In genomic region chr11:92386577-92386976, GRCh38 we compare ENCODE assay signal across 25 cellular contexts.
DNase-seq lines count a peak whose midpoint lies in the region; TF ChIP-seq lines count a peak whose summit lies in the region.
"Had no signal": no experiment of that assay in that cellular context is flagged by ENCODE, and none has a peak within 500 bp of the region (broad histone marks: within the 10 kb centered on the region; RNA-seq: fewer than 3 reads in every experiment).

No MANE protein-coding gene starts in this region.

- no peak overlapping the region for H4K8ac ChIP-seq in mesendoderm (ENCODE audit: low read depth, low read length)

- H3K27ac Mint-ChIP-seq in brain, result peak overlapping the region in 3 of 5 experiments; percentile 1 to 80 (median 44)
- H3K27ac Mint-ChIP-seq in activated naive CD4-positive, alpha-beta T cell treated with anti-CD3 and anti-CD28 coated beads, Interleukin-2, amount 10 ng/mL, durations not matched to agents 7 days and 5 days, result no peak overlapping the region
- H3K27ac Mint-ChIP-seq: CD14-positive monocyte; CD4-positive, CD25-positive, alpha-beta regulatory T cell; CD8-positive, alpha-beta memory T cell had no signal

- no peak overlapping the region for H3K4ac ChIP-seq in mesendoderm (ENCODE audit: low read depth, low read length)

- H3K79me1 ChIP-seq in mesendoderm (ENCODE audit: low read length), result peaks cover 3% of the 10 kb centered on the region

- no peak overlapping the region for H3K9ac ChIP-seq in neural cell (ENCODE audit: low read length)
- no peak overlapping the region for H3K9ac ChIP-seq in mesendoderm (ENCODE audit: low read length)
- H3K9ac ChIP-seq: BLaER1 had no signal

- TF ChIP-seq POLR2A in sigmoid colon (IDR thresholded peaks at IDR 0.05), result no peak

- H3K27ac ChIP-seq in HEK293 (ENCODE audit: extremely low read depth, low read depth, low read length) (no peak overlapping the region), neural cell (ENCODE audit: low read length) (peak overlapping the region; percentile 63), sigmoid colon (no peak overlapping the region), mesendoderm (ENCODE audit: low read depth, low read length) (no peak overlapping the region)
- H3K27ac ChIP-seq: BLaER1 had no signal

- WGBS in sigmoid colon, 2 donors, result 84 to 85% methylated on average over 5 of the region's 5 CpGs
- no CpG with 5 or more reads among the region's 5 CpGs for WGBS in mesendoderm (ENCODE audit: extremely low coverage, insufficient coverage, low lambda C conversion rate)

- peaks cover 0 to 3% (median 0%) of the 10 kb centered on the region in 5 experiments for H3K9me3 Mint-ChIP-seq in brain
- H3K9me3 Mint-ChIP-seq in activated naive CD4-positive, alpha-beta T cell treated with anti-CD3 and anti-CD28 coated beads, Interleukin-2, amount 10 ng/mL, durations not matched to agents 7 days and 5 days, result no peaks in the 10 kb centered on the region

- H3K56ac ChIP-seq in mesendoderm (ENCODE audit: low read length), result no peak overlapping the region

- TF ChIP-seq EP300 in neural cell (conservative IDR thresholded peaks at IDR 0.05; ENCODE audit: poor library complexity, severe bottlenecking) (no peak), sigmoid colon (IDR thresholded peaks at IDR 0.05) (no peak)

- H3K4me1 Mint-ChIP-seq in brain, result peaks cover 91% of the 10 kb centered on the region
- no peaks in the 10 kb centered on the region for H3K4me1 Mint-ChIP-seq in activated naive CD4-positive, alpha-beta T cell treated with anti-CD3 and anti-CD28 coated beads, Interleukin-2, amount 10 ng/mL, durations not matched to agents 7 days and 5 days
- H3K4me1 Mint-ChIP-seq: CD14-positive monocyte; CD4-positive, alpha-beta memory T cell; CD4-positive, CD25-positive, alpha-beta regulatory T cell; CD8-positive, alpha-beta memory T cell had no signal

- no peaks in the 10 kb centered on the region for H3K36me3 Mint-ChIP-seq in brain
- no peaks in the 10 kb centered on the region for H3K36me3 Mint-ChIP-seq in activated naive CD4-positive, alpha-beta T cell treated with anti-CD3 and anti-CD28 coated beads, Interleukin-2, amount 10 ng/mL, durations not matched to agents 7 days and 5 days
- H3K36me3 Mint-ChIP-seq: CD14-positive monocyte; CD4-positive, alpha-beta memory T cell; CD4-positive, CD25-positive, alpha-beta regulatory T cell; CD8-positive, alpha-beta memory T cell had no signal

- H2AFZ ChIP-seq in neural cell (ENCODE audit: low read depth, low read length), result no peak overlapping the region

- intact Hi-C loops in sigmoid colon (cut with DNase I), result no loop called here

- no peak overlapping the region for H3K18ac ChIP-seq in mesendoderm (ENCODE audit: low read length)

- peaks cover 3% of the 10 kb centered on the region for H3K27me3 Mint-ChIP-seq in brain
- H3K27me3 Mint-ChIP-seq in activated naive CD4-positive, alpha-beta T cell treated with anti-CD3 and anti-CD28 coated beads, Interleukin-2, amount 10 ng/mL, durations not matched to agents 7 days and 5 days, result no peaks in the 10 kb centered on the region
- H3K27me3 Mint-ChIP-seq: CD4-positive, alpha-beta memory T cell; CD4-positive, CD25-positive, alpha-beta regulatory T cell had no signal

- H3K4me2 ChIP-seq in neural cell (ENCODE audit: low read length) (no peak overlapping the region), mesendoderm (ENCODE audit: low read length) (no peak overlapping the region)
- H3K4me2 ChIP-seq: BLaER1 had no signal

- no peak overlapping the region for H3K4me3 Mint-ChIP-seq in brain
- no peak overlapping the region for H3K4me3 Mint-ChIP-seq in activated naive CD4-positive, alpha-beta T cell treated with anti-CD3 and anti-CD28 coated beads, Interleukin-2, amount 10 ng/mL, durations not matched to agents 7 days and 5 days
- H3K4me3 Mint-ChIP-seq: CD14-positive monocyte; CD4-positive, alpha-beta memory T cell; CD4-positive, CD25-positive, alpha-beta regulatory T cell; CD8-positive, alpha-beta memory T cell had no signal

- no peaks in the 10 kb centered on the region for H3K9me2 ChIP-seq in neural cell (ENCODE audit: insufficient read depth, low read length)

- H3K36me3 ChIP-seq in HEK293 (ENCODE audit: control insufficient read depth in 2 of 2, insufficient read depth in 1 of 2, low read length in 2 of 2), result no peaks in the 10 kb centered on the region
- no peaks in the 10 kb centered on the region for H3K36me3 ChIP-seq in neural cell (ENCODE audit: insufficient read depth, low read length)
- no peaks in the 10 kb centered on the region for H3K36me3 ChIP-seq in sigmoid colon
- no peaks in the 10 kb centered on the region for H3K36me3 ChIP-seq in mesendoderm (ENCODE audit: control insufficient read depth, insufficient read depth, low read length)
- H3K36me3 ChIP-seq: BE2C, BLaER1 had no signal

- H4K5ac ChIP-seq in mesendoderm (ENCODE audit: low read length), result no peak overlapping the region

- H2AK5ac ChIP-seq in mesendoderm (ENCODE audit: low read length), result no peak overlapping the region

- no peak overlapping the region for H3K23ac ChIP-seq in mesendoderm (ENCODE audit: low read length)

- TF ChIP-seq CTCF in HEK293 (tag by site-specific recombination; IDR thresholded peaks at IDR 0.05), result no peak
- no peak for TF ChIP-seq CTCF in brain (conservative IDR thresholded peaks at IDR 0.05)
- TF ChIP-seq CTCF in neural cell (IDR thresholded peaks at IDR 0.05; ENCODE audit: poor library complexity, severe bottlenecking), result no peak
- no peak for TF ChIP-seq CTCF in sigmoid colon (IDR thresholded peaks at IDR 0.05)

- H4K20me1 ChIP-seq in neural cell (ENCODE audit: insufficient read depth), result no peaks in the 10 kb centered on the region
- H4K20me1 ChIP-seq: BLaER1 had no signal

- H2BK120ac ChIP-seq in mesendoderm (ENCODE audit: low read depth, low read length), result no peak overlapping the region

- H3K4me3 ChIP-seq in HEK293 (ENCODE audit: low read depth, low read length), result no peak overlapping the region
- peak overlapping the region; percentile 22 for H3K4me3 ChIP-seq in neural cell (ENCODE audit: low read length)
- no peak overlapping the region for H3K4me3 ChIP-seq in sigmoid colon
- H3K4me3 ChIP-seq in mesendoderm (ENCODE audit: low read length), result no peak overlapping the region
- H3K4me3 ChIP-seq: BLaER1, GM12878 had no signal

- H3K4me1 ChIP-seq in HEK293 (ENCODE audit: control insufficient read depth, insufficient read depth, low read length) (peaks cover 10% of the 10 kb centered on the region), sigmoid colon (no peaks in the 10 kb centered on the region), mesendoderm (ENCODE audit: control insufficient read depth, low read depth, low read length) (peaks cover 5% of the 10 kb centered on the region)
- H3K4me1 ChIP-seq: BLaER1 had no signal

- H3K9me3 ChIP-seq in HEK293 (ENCODE audit: control insufficient read depth, insufficient read depth, low read depth, low read length) (no peaks in the 10 kb centered on the region), neural cell (ENCODE audit: low read length) (no peaks in the 10 kb centered on the region), sigmoid colon (no peaks in the 10 kb centered on the region)
- H3K9me3 ChIP-seq: BE2C, BLaER1 had no signal

- no peak overlapping the region for H2BK15ac ChIP-seq in mesendoderm (replicated peaks; ENCODE audit: low read depth)

- no peak for TF ChIP-seq RAD21 in neural cell (conservative IDR thresholded peaks at IDR 0.05)

- H3K79me2 ChIP-seq in neural cell (replicated peaks; ENCODE audit: insufficient read depth, low read length), result peaks cover 26% of the 10 kb centered on the region
- H3K79me2 ChIP-seq in mesendoderm (ENCODE audit: control insufficient read depth, insufficient read depth, low read length), result peaks cover 2% of the 10 kb centered on the region

- no peaks in the 10 kb centered on the region for H3F3A ChIP-seq in neural cell (ENCODE audit: insufficient read depth, low read length, poor library complexity, severe bottlenecking)

- no peak for DNase-seq in activated naive CD4-positive, alpha-beta T cell treated with anti-CD3 and anti-CD28 coated beads, Interleukin-2, amount 10 ng/mL, durations not matched to agents 7 days and 5 days
- DNase-seq in amygdala (lab: John Stamatoyannopoulos, UW) (no peak), sigmoid colon (no peak), mesendoderm (no peak)
- DNase-seq: 8988T; ACHN; BE2C; C1 segment of cervical spinal cord; CD4-positive, alpha-beta memory T cell; CD4-positive, CD25-positive, alpha-beta regulatory T cell; CD8-positive, alpha-beta memory T cell; COR-L47; DMS 273 treated with DMSO at 0.1 percent for 48 hours; DMS153; DMS53; DMS79; DND-41; EL; GDM1 had no signal

- POLR2A ChIA-PET in HEK293 (lab: Yijun Ruan, JAX), result no interaction called here

- CTCF ChIA-PET in HEK293 (lab: Yijun Ruan, JAX), result interaction anchor here (0.5 to 0.7 kb wide), 2 partner anchors 41 to 449 kb away, joined by 3 read pairs; no protein-coding TSS in a partner anchor
- CTCF ChIA-PET in activated naive CD4-positive, alpha-beta T cell treated with anti-CD3 and anti-CD28 coated beads, Interleukin-2, amount 10 ng/mL, durations not matched to agents 7 days and 5 days (lab: Charles Lee), result no interaction called here

- H2BK5ac ChIP-seq in mesendoderm (ENCODE audit: low read length), result no peak overlapping the region

- no peaks in the 10 kb centered on the region for H3K27me3 ChIP-seq in neural cell (ENCODE audit: insufficient read depth, low read depth, low read length)
- no peaks in the 10 kb centered on the region for H3K27me3 ChIP-seq in sigmoid colon
- H3K27me3 ChIP-seq in mesendoderm (ENCODE audit: insufficient read depth, low read length, poor library complexity), result no peaks in the 10 kb centered on the region
- H3K27me3 ChIP-seq: BE2C, BLaER1 had no signal

TF ChIP-seq in HEK293, 187 proteins besides CTCF, POLR2A, EP300 and RAD21:
- no peak for TF ChIP-seq ZNF133 (tag by site-specific recombination; IDR thresholded peaks at IDR 0.05)
- TF ChIP-seq ZNF747 (tag by site-specific recombination; IDR thresholded peaks at IDR 0.05), result no peak
- peak; percentile 90; the same call in 1 of the 2 replicates for TF ChIP-seq MZF1 (tag by site-specific recombination; IDR thresholded peaks at IDR 0.05; ENCODE audit: borderline replicate concordance)

TF ChIP-seq in neural cell, 6 proteins besides CTCF, POLR2A, EP300 and RAD21 (continues in another document):
- TF ChIP-seq POLR2AphosphoS5 (IDR thresholded peaks at IDR 0.05), result peak; percentile 10
